Comparison of ENCODE assay signal across 10 cellular contexts in genomic region chr10:127854769-127855583, GRCh38. TPM values are rescaled to one million over a fixed set of nuclear protein-coding genes. Genes with fewer than 3 reads are reported as not detected.
DNase-seq lines count a peak whose midpoint lies in the region; ATAC-seq lines count a peak whose summit lies in the region.
"Had no signal": no experiment of that assay in that cellular context is flagged by ENCODE, and none has a peak within 500 bp of the region (broad histone marks: within the 10 kb centered on the region; RNA-seq: fewer than 3 reads in every experiment).

No MANE protein-coding gene starts in this region.

- H3K27ac Mint-ChIP-seq in activated T-cell treated with anti-CD3 and anti-CD28 coated beads, Interleukin-2, amount 50 U/mL, for 72 hours = no peak overlapping the region
- H3K27ac Mint-ChIP-seq: mesothelial cell of epicardium had no signal

- H3K4me3 Mint-ChIP-seq in activated T-cell treated with anti-CD3 and anti-CD28 coated beads, Interleukin-2, amount 50 U/mL, for 72 hours = no peak overlapping the region
- H3K4me3 Mint-ChIP-seq: mesothelial cell of epicardium had no signal

- ATAC-seq in GM19023 (IDR thresholded peaks at IDR 0.05; ENCODE audit: unreplicated experiment) = peak; percentile 49
- ATAC-seq in HG02623 (IDR thresholded peaks at IDR 0.05; ENCODE audit: unreplicated experiment) = peak; percentile 30
- peak; percentile 85 for ATAC-seq in HG03520 (IDR thresholded peaks at IDR 0.05; ENCODE audit: unreplicated experiment)
- peak; percentile 60 for ATAC-seq in sciatic nerve
- ATAC-seq in activated T-cell treated with anti-CD3 and anti-CD28 coated beads, Interleukin-2, amount 50 U/mL, for 72 hours (replicated peaks in 1 of 2) = no peak

- H3K27me3 Mint-ChIP-seq in activated T-cell treated with anti-CD3 and anti-CD28 coated beads, Interleukin-2, amount 50 U/mL, for 72 hours (ENCODE audit: low read depth) = peaks cover 8% of the 10 kb centered on the region

- H3K36me3 Mint-ChIP-seq in activated T-cell treated with anti-CD3 and anti-CD28 coated beads, Interleukin-2, amount 50 U/mL, for 72 hours (ENCODE audit: insufficient read depth in 2 of 2) = no peaks in the 10 kb centered on the region
- H3K36me3 Mint-ChIP-seq: mesothelial cell of epicardium had no signal

- H3K9me3 Mint-ChIP-seq in activated T-cell treated with anti-CD3 and anti-CD28 coated beads, Interleukin-2, amount 50 U/mL, for 72 hours = peaks cover 0 to 2% of the 10 kb centered on the region in 2 donors
- H3K9me3 Mint-ChIP-seq: mesothelial cell of epicardium had no signal

- DNase-seq in sciatic nerve (ENCODE audit: low spot score) (no peak), SW480 (ENCODE audit: low spot score) (no peak)
- DNase-seq in activated naive CD4-positive, alpha-beta T cell (lab: John Stamatoyannopoulos, UW) = no peak
- DNase-seq in activated T-cell treated with anti-CD3 and anti-CD28 coated beads, Interleukin-2, amount 50 U/mL, for 72 hours = no peak
- no peak for DNase-seq in activated CD8-positive, alpha-beta memory T cell treated with anti-CD3 and anti-CD28 coated beads, Interleukin-2, amount 50 U/mL, for 4 hours
- DNase-seq: DND-41 had no signal

- intact Hi-C loops in sciatic nerve (cut with DNase I) = no loop called here

- no peaks in the 10 kb centered on the region for H3K4me1 Mint-ChIP-seq in activated T-cell treated with anti-CD3 and anti-CD28 coated beads, Interleukin-2, amount 50 U/mL, for 72 hours (ENCODE audit: low read depth)
- H3K4me1 Mint-ChIP-seq: mesothelial cell of epicardium had no signal

RNA-seq across cellular contexts. Expression of gene CLRN3, which starts 37.8 kb away (rescaled TPM):
- not detected for total RNA-seq in sciatic nerve
- not detected for total RNA-seq in activated T-cell treated with anti-CD3 and anti-CD28 coated beads, Interleukin-2, amount 50 U/mL, for 72 hours
- total RNA-seq: mesothelial cell of epicardium had no signal

RNA-seq across cellular contexts. Expression of gene PTPRE, which starts 51.9 kb away (rescaled TPM):
- 53.0 TPM for total RNA-seq in sciatic nerve
- total RNA-seq in activated T-cell treated with anti-CD3 and anti-CD28 coated beads, Interleukin-2, amount 50 U/mL, for 72 hours = 10 to 100 TPM; 23.7 to 31.3 TPM

Comparison
In these comparisons a context has a peak if more than half of its experiments do, and no peak if none do; other contexts are left out.
1. ATAC-seq: peak in GM19023 (single experiment), HG02623 (single experiment), HG03520 (single experiment) and sciatic nerve (single experiment); none in activated T-cell treated with anti-CD3 and anti-CD28 coated beads, Interleukin-2, amount 50 U/mL, for 72 hours (0 of 2).